In genomic region chr10:70780772-70781171, GRCh38 we compare ENCODE assay signal across 36 cellular contexts. TPM values are rescaled to one million over a fixed set of nuclear protein-coding genes. Genes with fewer than 3 reads are reported as not detected.
"Had no signal": no experiment of that assay in that cellular context is flagged by ENCODE, and none has a peak within 500 bp of the region (broad histone marks: within the 10 kb centered on the region; RNA-seq: fewer than 3 reads in every experiment).

No MANE protein-coding gene starts in this region.

- ATAC-seq: activated CD4-positive, CD25-positive, alpha-beta regulatory T cell treated with anti-CD3 and anti-CD28 coated beads, Interleukin-2, amount 50 U/mL, for 24 hours; activated CD8-positive, alpha-beta T cell treated with anti-CD3 and anti-CD28 coated beads for 36 hours; activated naive CD8-positive, alpha-beta T cell treated with anti-CD3 and anti-CD28 coated beads, Interleukin-2, amount 50 U/mL, for 24 hours; body of pancreas; T-cell had no signal

- H3K4me3 ChIP-seq: adrenal gland, body of pancreas, colonic mucosa, dorsolateral prefrontal cortex, esophagus squamous epithelium had no signal

- H3K36me3 ChIP-seq: adrenal gland, colonic mucosa, esophagus squamous epithelium, WERI-Rb-1 had no signal

- H3K27ac Mint-ChIP-seq: activated B cell treated with CpG ODN at 0.5 μM for 24 hours; activated CD8-positive, alpha-beta T cell treated with anti-CD3 and anti-CD28 coated beads for 36 hours; activated naive CD4-positive, alpha-beta T cell treated with anti-CD3 and anti-CD28 coated beads for 36 hours; activated naive CD8-positive, alpha-beta T cell treated with anti-CD3 and anti-CD28 coated beads for 36 hours; activated naive CD8-positive, alpha-beta T cell treated with anti-CD3 and anti-CD28 coated beads, Interleukin-2, amount 50 U/mL, for 24 hours; activated T-helper 1 cell treated with anti-CD3 and anti-CD28 coated beads, Interleukin-12 subunit alpha, Interleukin-12 subunit beta, Interleukin-2, Interleukin-4 antibody, amounts not matched to agents 30 ng/mL and 10 ng/mL and 1 ng/mL, durations not matched to agents 14 hours and 24 hours and 36 hours; activated T-helper 2 cell treated with anti-CD3 and anti-CD28 coated beads, Interferon-gamma antibody, Interleukin-2, Interleukin-4, amounts not matched to agents 10 μg/mL and 5 μg/mL and 100 μg/mL, durations not matched to agents 14 hours and 24 hours and 36 hours; endodermal cell; T-cell; T-helper 1 cell treated with Interleukin-12 subunit alpha and Interleukin-12 subunit beta and Interleukin-4 antibody, amounts not matched to agents 30 μg/mL and 1 μg/mL, for 36 hours; T-helper 2 cell treated with Interferon-gamma antibody and Interleukin-4, amounts not matched to agents 5 μg/mL and 100 μg/mL, for 36 hours had no signal

- H3K4me1 Mint-ChIP-seq: activated B cell treated with CpG ODN at 0.5 μM for 24 hours; activated naive CD4-positive, alpha-beta T cell treated with anti-CD3 and anti-CD28 coated beads, Interleukin-2, amount 50 U/mL, for 24 hours had no signal

- H3K9me3 Mint-ChIP-seq: activated B cell treated with CpG ODN at 0.5 μM for 24 hours; activated CD8-positive, alpha-beta T cell treated with anti-CD3 and anti-CD28 coated beads for 36 hours; activated naive CD4-positive, alpha-beta T cell treated with anti-CD3 and anti-CD28 coated beads for 36 hours; activated naive CD4-positive, alpha-beta T cell treated with anti-CD3 and anti-CD28 coated beads, Interleukin-2, amount 50 U/mL, for 24 hours; activated naive CD8-positive, alpha-beta T cell treated with anti-CD3 and anti-CD28 coated beads for 36 hours; activated naive CD8-positive, alpha-beta T cell treated with anti-CD3 and anti-CD28 coated beads, Interleukin-2, amount 50 U/mL, for 24 hours; activated T-helper 1 cell treated with anti-CD3 and anti-CD28 coated beads, Interleukin-12 subunit alpha, Interleukin-12 subunit beta, Interleukin-2, Interleukin-4 antibody, amounts not matched to agents 30 ng/mL and 10 ng/mL and 1 ng/mL, durations not matched to agents 14 hours and 24 hours and 36 hours; activated T-helper 2 cell treated with anti-CD3 and anti-CD28 coated beads, Interferon-gamma antibody, Interleukin-2, Interleukin-4, amounts not matched to agents 10 μg/mL and 5 μg/mL and 100 μg/mL, durations not matched to agents 14 hours and 24 hours and 36 hours; endodermal cell; T-cell; T-helper 1 cell treated with Interleukin-12 subunit alpha and Interleukin-12 subunit beta and Interleukin-4 antibody, amounts not matched to agents 30 μg/mL and 1 μg/mL, for 36 hours; T-helper 2 cell treated with Interferon-gamma antibody and Interleukin-4, amounts not matched to agents 5 μg/mL and 100 μg/mL, for 36 hours had no signal

- H3K36me3 Mint-ChIP-seq: activated naive CD4-positive, alpha-beta T cell treated with anti-CD3 and anti-CD28 coated beads, Interleukin-2, amount 50 U/mL, for 24 hours; activated naive CD8-positive, alpha-beta T cell treated with anti-CD3 and anti-CD28 coated beads for 36 hours; T-cell had no signal

- H3K4me1 ChIP-seq: adrenal gland, body of pancreas, colonic mucosa had no signal

- H3K4me3 Mint-ChIP-seq: activated B cell treated with CpG ODN at 0.5 μM for 24 hours; activated CD8-positive, alpha-beta T cell treated with anti-CD3 and anti-CD28 coated beads for 36 hours; activated naive CD4-positive, alpha-beta T cell treated with anti-CD3 and anti-CD28 coated beads for 36 hours; activated naive CD4-positive, alpha-beta T cell treated with anti-CD3 and anti-CD28 coated beads, Interleukin-2, amount 50 U/mL, for 24 hours; activated naive CD8-positive, alpha-beta T cell treated with anti-CD3 and anti-CD28 coated beads for 36 hours; activated naive CD8-positive, alpha-beta T cell treated with anti-CD3 and anti-CD28 coated beads, Interleukin-2, amount 50 U/mL, for 24 hours; activated T-helper 1 cell treated with anti-CD3 and anti-CD28 coated beads, Interleukin-12 subunit alpha, Interleukin-12 subunit beta, Interleukin-2, Interleukin-4 antibody, amounts not matched to agents 30 ng/mL and 10 ng/mL and 1 ng/mL, durations not matched to agents 14 hours and 24 hours and 36 hours; endodermal cell; T-cell; T-helper 1 cell treated with Interleukin-12 subunit alpha and Interleukin-12 subunit beta and Interleukin-4 antibody, amounts not matched to agents 30 μg/mL and 1 μg/mL, for 36 hours; T-helper 2 cell treated with Interferon-gamma antibody and Interleukin-4, amounts not matched to agents 5 μg/mL and 100 μg/mL, for 36 hours had no signal

- H3K27ac ChIP-seq: adrenal gland, body of pancreas, colonic mucosa, dorsolateral prefrontal cortex, esophagus squamous epithelium, WERI-Rb-1 had no signal

- H3K9me3 ChIP-seq: adrenal gland, body of pancreas, colonic mucosa, esophagus squamous epithelium had no signal

- DNase-seq: activated B cell treated with CpG ODN at 0.5 μM for 24 hours; activated CD4-positive, alpha-beta T cell treated with anti-CD3 and anti-CD28 coated beads for 48 hours; activated CD4-positive, alpha-beta T cell treated with anti-CD3 and anti-CD28 coated beads, Interleukin-2, amount 50 U/mL, for 1 hour; activated CD4-positive, alpha-beta T cell treated with anti-CD3 and anti-CD28 coated beads, Interleukin-2, amount 50 U/mL, for 48 hours; activated CD8-positive, alpha-beta memory T cell treated with anti-CD3 and anti-CD28 coated beads for 24 hours; activated CD8-positive, alpha-beta T cell treated with anti-CD3 and anti-CD28 coated beads for 36 hours; activated effector memory CD4-positive, alpha-beta T cell treated with anti-CD3 and anti-CD28 coated beads, Interleukin-2, amount 50 U/mL, for 16 hours; activated naive CD4-positive, alpha-beta T cell treated with anti-CD3 and anti-CD28 coated beads for 36 hours; activated naive CD8-positive, alpha-beta T cell treated with anti-CD3 and anti-CD28 coated beads for 36 hours; activated naive CD8-positive, alpha-beta T cell treated with anti-CD3 and anti-CD28 coated beads, Interleukin-2, amount 50 U/mL, for 24 hours; activated T-cell treated with anti-CD3 and anti-CD28 coated beads, Interleukin-2, amount 50 U/mL, for 1 hour; activated T-cell treated with anti-CD3 and anti-CD28 coated beads, Interleukin-2, amount 50 U/mL, for 48 hours; adrenal gland; amygdala; aorta; body of pancreas; central memory CD4-positive, alpha-beta T cell; cerebellar nuclear complex; colonic mucosa; dorsolateral prefrontal cortex; effector memory CD4-positive, alpha-beta T cell; endodermal cell; esophagus squamous epithelium; foreskin melanocyte; SW 1271; T-cell; T1000; WERI-Rb-1 had no signal

- H3K27me3 Mint-ChIP-seq: activated CD8-positive, alpha-beta T cell treated with anti-CD3 and anti-CD28 coated beads for 36 hours; activated naive CD4-positive, alpha-beta T cell treated with anti-CD3 and anti-CD28 coated beads, Interleukin-2, amount 50 U/mL, for 24 hours; activated naive CD8-positive, alpha-beta T cell treated with anti-CD3 and anti-CD28 coated beads for 36 hours; activated naive CD8-positive, alpha-beta T cell treated with anti-CD3 and anti-CD28 coated beads, Interleukin-2, amount 50 U/mL, for 24 hours had no signal

- H3K27me3 ChIP-seq: body of pancreas, colonic mucosa had no signal

RNA-seq across cellular contexts. Expression of gene TBATA, which starts 4.4 kb away (rescaled TPM):
- total RNA-seq: activated B cell treated with CpG ODN at 0.5 μM for 24 hours; activated CD8-positive, alpha-beta T cell treated with anti-CD3 and anti-CD28 coated beads for 36 hours; activated naive CD4-positive, alpha-beta T cell treated with anti-CD3 and anti-CD28 coated beads for 36 hours; activated naive CD8-positive, alpha-beta T cell treated with anti-CD3 and anti-CD28 coated beads for 36 hours; activated T-helper 1 cell treated with anti-CD3 and anti-CD28 coated beads, Interleukin-12 subunit alpha, Interleukin-12 subunit beta, Interleukin-2, Interleukin-4 antibody, amounts not matched to agents 30 ng/mL and 10 ng/mL and 1 ng/mL, durations not matched to agents 14 hours and 24 hours and 36 hours; activated T-helper 2 cell treated with anti-CD3 and anti-CD28 coated beads, Interferon-gamma antibody, Interleukin-2, Interleukin-4, amounts not matched to agents 10 μg/mL and 5 μg/mL and 100 μg/mL, durations not matched to agents 14 hours and 24 hours and 36 hours; adrenal gland; aorta; body of pancreas; colonic mucosa; dorsolateral prefrontal cortex; endodermal cell; esophagus squamous epithelium; fibroblast of lung; fibroblast of villous mesenchyme; T-cell had no signal
